32 cellular contexts compared by ENCODE assay signal in the genomic region with DNA sequence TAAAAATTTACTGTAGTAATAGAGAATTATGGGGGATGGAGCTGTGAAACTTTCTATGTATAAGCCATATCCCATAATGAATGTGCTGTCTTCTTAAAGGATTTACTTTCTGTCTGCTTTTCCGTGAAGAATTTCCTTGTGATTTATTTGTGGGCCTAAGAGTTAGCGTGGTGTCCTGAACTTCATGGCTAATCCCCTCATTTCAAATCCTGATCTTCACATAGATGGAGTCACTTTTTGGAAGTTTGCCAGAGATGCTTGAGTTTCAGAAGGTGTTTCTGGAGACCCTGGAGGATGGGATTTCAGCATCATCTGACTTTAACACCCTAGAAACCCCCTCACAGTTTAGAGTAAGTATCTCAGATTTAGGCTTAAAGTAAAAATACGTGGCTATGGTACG. TPM values are rescaled to one million over a fixed set of nuclear protein-coding genes. Genes with fewer than 3 reads are reported as not detected.
"Had no signal": no experiment of that assay in that cellular context is flagged by ENCODE, and none has a peak within 500 bp of the region (broad histone marks: within the 10 kb centered on the region; RNA-seq: fewer than 3 reads in every experiment).

No MANE protein-coding gene starts in this region.

- ATAC-seq: activated CD4-positive, alpha-beta T cell treated with anti-CD3 and anti-CD28 coated beads for 36 hours; activated T-cell treated with anti-CD3 and anti-CD28 coated beads, Interleukin-2, amount 50 U/mL, for 4 hours; naive thymus-derived CD8-positive, alpha-beta T cell; stimulated activated effector memory CD8-positive, alpha-beta T cell treated with anti-CD3 and anti-CD28 coated beads, Interleukin-12 subunit alpha, Interleukin-12 subunit beta, amount 100 ng/mL, for 72 hours; stimulated activated naive CD8-positive, alpha-beta T cell treated with anti-CD3 and anti-CD28 coated beads, Interleukin-15, amount 100 ng/mL, for 72 hours had no signal

- H3K27ac Mint-ChIP-seq: activated B cell treated with CpG ODN at 0.5 μM for 24 hours; activated CD4-positive, alpha-beta T cell treated with anti-CD3 and anti-CD28 coated beads for 36 hours; immature natural killer cell; naive thymus-derived CD8-positive, alpha-beta T cell; stimulated activated effector memory CD8-positive, alpha-beta T cell treated with anti-CD3 and anti-CD28 coated beads, Interleukin-12 subunit alpha, Interleukin-12 subunit beta, amount 100 ng/mL, for 72 hours; T-helper 1 cell treated with Interleukin-12 subunit alpha and Interleukin-12 subunit beta and Interleukin-4 antibody, amounts not matched to agents 30 μg/mL and 1 μg/mL, for 36 hours had no signal

- DNase-seq: activated B cell treated with CpG ODN at 0.5 μM for 24 hours; activated CD4-positive, alpha-beta T cell treated with anti-CD3 and anti-CD28 coated beads for 36 hours; activated CD4-positive, alpha-beta T cell treated with anti-CD3 and anti-CD28 coated beads, Interleukin-2, amount 50 U/mL, for 4 hours; activated CD8-positive, alpha-beta memory T cell treated with anti-CD3 and anti-CD28 coated beads, Interleukin-2, amount 50 U/mL, for 48 hours; activated effector memory CD4-positive, alpha-beta T cell treated with anti-CD3 and anti-CD28 coated beads, Interleukin-2, amount 50 U/mL, for 16 hours; activated naive CD4-positive, alpha-beta T cell treated with anti-CD3 and anti-CD28 coated beads, Interleukin-2, amount 50 U/mL, for 16 hours; activated T-cell treated with anti-CD3 and anti-CD28 coated beads, Interleukin-2, amount 50 U/mL, for 4 hours; aorta; brain microvascular endothelial cell; caudate nucleus; dermis blood vessel endothelial cell; effector CD8-positive, alpha-beta T cell; foreskin melanocyte; glutamatergic neuron; immature natural killer cell; kidney glomerular epithelial cell; left ventricle myocardium inferior; naive thymus-derived CD8-positive, alpha-beta T cell; ovary; stimulated activated CD4-positive, alpha-beta T cell treated with anti-CD3 and anti-CD28 coated beads, Interleukin-2, amount 100 ng/mL, for 24 hours; stimulated activated naive CD8-positive, alpha-beta T cell treated with anti-CD3 and anti-CD28 coated beads, Interleukin-15, amount 100 ng/mL, for 72 hours; T1000; trophoblast cell had no signal

- H3K9me3 Mint-ChIP-seq: activated B cell treated with CpG ODN at 0.5 μM for 24 hours; activated T-cell treated with anti-CD3 and anti-CD28 coated beads, Interleukin-2, amount 50 U/mL, for 4 hours; immature natural killer cell; stimulated activated effector memory CD8-positive, alpha-beta T cell treated with anti-CD3 and anti-CD28 coated beads, Interleukin-12 subunit alpha, Interleukin-12 subunit beta, amount 100 ng/mL, for 72 hours; T-helper 1 cell treated with Interleukin-12 subunit alpha and Interleukin-12 subunit beta and Interleukin-4 antibody, amounts not matched to agents 30 μg/mL and 1 μg/mL, for 36 hours had no signal

- H3K27me3 Mint-ChIP-seq: activated B cell treated with CpG ODN at 0.5 μM for 24 hours; activated CD4-positive, alpha-beta T cell treated with anti-CD3 and anti-CD28 coated beads for 36 hours; stimulated activated naive CD8-positive, alpha-beta T cell treated with anti-CD3 and anti-CD28 coated beads, Interleukin-15, amount 100 ng/mL, for 72 hours had no signal

- H3K4me3 Mint-ChIP-seq: activated B cell treated with CpG ODN at 0.5 μM for 24 hours; activated CD4-positive, alpha-beta T cell treated with anti-CD3 and anti-CD28 coated beads for 36 hours; activated T-cell treated with anti-CD3 and anti-CD28 coated beads, Interleukin-2, amount 50 U/mL, for 4 hours; immature natural killer cell; mesothelial cell of epicardium; naive thymus-derived CD8-positive, alpha-beta T cell; stimulated activated effector memory CD8-positive, alpha-beta T cell treated with anti-CD3 and anti-CD28 coated beads, Interleukin-12 subunit alpha, Interleukin-12 subunit beta, amount 100 ng/mL, for 72 hours; stimulated activated naive CD8-positive, alpha-beta T cell treated with anti-CD3 and anti-CD28 coated beads, Interleukin-15, amount 100 ng/mL, for 72 hours; T-helper 1 cell treated with Interleukin-12 subunit alpha and Interleukin-12 subunit beta and Interleukin-4 antibody, amounts not matched to agents 30 μg/mL and 1 μg/mL, for 36 hours had no signal

- H3K4me1 Mint-ChIP-seq: activated CD4-positive, alpha-beta T cell treated with anti-CD3 and anti-CD28 coated beads for 36 hours; immature natural killer cell; stimulated activated effector memory CD8-positive, alpha-beta T cell treated with anti-CD3 and anti-CD28 coated beads, Interleukin-12 subunit alpha, Interleukin-12 subunit beta, amount 100 ng/mL, for 72 hours; stimulated activated naive CD8-positive, alpha-beta T cell treated with anti-CD3 and anti-CD28 coated beads, Interleukin-15, amount 100 ng/mL, for 72 hours had no signal

RNA-seq across cellular contexts. Expression of a gene that starts 19.4 kb away (rescaled TPM):
- total RNA-seq: activated B cell treated with CpG ODN at 0.5 μM for 24 hours; activated CD4-positive, alpha-beta T cell treated with anti-CD3 and anti-CD28 coated beads for 36 hours; activated CD8-positive, alpha-beta memory T cell treated with anti-CD3 and anti-CD28 coated beads for 36 hours; activated T-cell treated with anti-CD3 and anti-CD28 coated beads, Interleukin-2, amount 50 U/mL, for 4 hours; aorta; dermis blood vessel endothelial cell; hepatocyte; left ventricle myocardium inferior; lung microvascular endothelial cell; mesothelial cell of epicardium; naive thymus-derived CD8-positive, alpha-beta T cell; ovary; prostate gland; right atrium auricular region; vagina had no signal
